1 cellular context compared by ENCODE assay signal in genomic region chr17:47239663-47240374, GRCh38.
TF ChIP-seq lines count a peak whose summit lies in the region.

No MANE protein-coding gene starts in this region.

TF ChIP-seq in SK-N-SH, 30 proteins besides CTCF, POLR2A, EP300 and RAD21 (continued from another document):
- peak; percentile 84 for TF ChIP-seq PBX3 (IDR thresholded peaks at IDR 0.05)
- no peak for TF ChIP-seq GATA2 (CRISPR knock-in tag; IDR thresholded peaks at IDR 0.05)
- TF ChIP-seq REST (IDR thresholded peaks at IDR 0.05; ENCODE audit: low read depth, low read length): peak; percentile 71
- peak; percentile 94 for TF ChIP-seq MEF2A (IDR thresholded peaks at IDR 0.05; ENCODE audit: borderline replicate concordance, low read depth)
- 0 out of 2 replicates have a peak, but pooled peaks have one; percentile 49 for TF ChIP-seq USF1 (IDR thresholded peaks at IDR 0.05; ENCODE audit: borderline replicate concordance, low read depth)
- peak; percentile 65 for TF ChIP-seq GABPA (IDR thresholded peaks at IDR 0.05; ENCODE audit: low read depth)
- peak; percentile 80 for TF ChIP-seq POLR2AphosphoS5 (IDR thresholded peaks at IDR 0.05; ENCODE audit: low read depth, low read length)
- peak; percentile 84; the same call in 1 of the 2 replicates for TF ChIP-seq JUND (IDR thresholded peaks at IDR 0.05)
- peak; percentile 64; the same call in 1 of the 2 replicates for TF ChIP-seq ZBTB33 (IDR thresholded peaks at IDR 0.05; ENCODE audit: borderline replicate concordance, low read depth)
- TF ChIP-seq TEAD4 (IDR thresholded peaks at IDR 0.05; ENCODE audit: borderline replicate concordance, insufficient read depth): peak; percentile 86
- no peak for TF ChIP-seq NRF1 (IDR thresholded peaks at IDR 0.05; ENCODE audit: low read depth, low read length)
- no peak for TF ChIP-seq RFX5 (IDR thresholded peaks at IDR 0.05; ENCODE audit: low read length)
- TF ChIP-seq RCOR1 (IDR thresholded peaks at IDR 0.05; ENCODE audit: low read length): no peak
- TF ChIP-seq USF2 (IDR thresholded peaks at IDR 0.05; ENCODE audit: borderline replicate concordance, low read depth, low read length): no peak
